27 cellular contexts compared by ENCODE assay signal in the genomic region with DNA sequence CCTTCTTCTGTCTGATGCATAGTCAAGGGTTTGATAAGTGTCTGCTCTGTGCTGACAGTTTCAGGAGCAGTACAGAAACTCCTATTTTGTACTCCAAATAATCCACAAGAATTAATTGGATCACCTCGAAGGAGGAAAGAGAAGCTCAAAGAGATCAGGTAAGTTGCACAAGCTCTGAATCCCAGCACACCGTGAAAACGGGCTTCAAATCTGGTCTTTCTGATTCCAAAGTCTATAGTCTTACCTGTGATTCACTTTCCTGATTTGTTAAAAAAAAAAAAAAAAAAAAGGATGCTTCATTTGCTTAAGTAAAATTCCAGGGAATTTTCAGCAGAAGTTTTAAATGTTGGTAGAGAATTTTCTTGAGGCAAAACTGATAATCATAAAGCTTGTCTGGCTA.
"Had no signal": no experiment of that assay in that cellular context is flagged by ENCODE, and none has a peak within 500 bp of the region (broad histone marks: within the 10 kb centered on the region; RNA-seq: fewer than 3 reads in every experiment).

No MANE protein-coding gene starts in this region.

- H3K9me3 ChIP-seq: suprapubic skin, testis, thoracic aorta, thyroid gland, transverse colon, upper lobe of right lung, uterus had no signal

- ATAC-seq: stimulated activated effector memory CD8-positive, alpha-beta T cell treated with anti-CD3 and anti-CD28 coated beads, Interleukin-12 subunit alpha, Interleukin-12 subunit beta, amount 100 ng/mL, for 72 hours; stimulated activated memory B cell treated with anti-CD40 and anti-IgM and Interleukin-4, amounts not matched to agents 10 μg/mL and 1 μg/mL and 100 μg/mL, for 72 hours; stimulated activated naive B cell treated with anti-CD40 and anti-IgM and Interleukin-4, amounts not matched to agents 10 μg/mL and 1 μg/mL and 100 μg/mL, for 72 hours; stimulated activated naive CD8-positive, alpha-beta T cell treated with anti-CD3 and anti-CD28 coated beads, Interleukin-15, amount 100 ng/mL, for 72 hours; stimulated activated naive CD8-positive, alpha-beta T cell treated with anti-CD3 and anti-CD28 coated beads, Interleukin-15, Interleukin-2, amounts not matched to agents 100 U/mL and 50 U/mL, for 24 hours had no signal

- H3K27me3 ChIP-seq: stomach, suprapubic skin, testis, thyroid gland, tibial artery, tibial nerve, transverse colon, upper lobe of left lung, upper lobe of right lung, uterus, vagina had no signal

- H3K4me1 ChIP-seq: stomach, suprapubic skin, testis, transverse colon, upper lobe of left lung, upper lobe of right lung, uterus, vagina had no signal

- H3K4me3 ChIP-seq: stomach, suprapubic skin, testis, thoracic aorta, thyroid gland, tibial artery, tibial nerve, transverse colon, upper lobe of left lung, upper lobe of right lung, uterus, vagina had no signal

- H3K36me3 ChIP-seq: stomach, suprapubic skin, thoracic aorta, thyroid gland, tibial artery, tibial nerve, transverse colon, upper lobe of left lung, upper lobe of right lung, uterus, vagina had no signal

- DNase-seq: stimulated activated CD4-positive, alpha-beta T cell treated with anti-CD3 and anti-CD28 coated beads, Interleukin-2, amount 100 ng/mL, for 48 hours; stimulated activated CD4-positive, alpha-beta T cell treated with anti-CD3 and anti-CD28 coated beads, Interleukin-4, amount 100 ng/mL, for 1 hour; stimulated activated CD4-positive, alpha-beta T cell treated with anti-CD3 and anti-CD28 coated beads, Interleukin-4, amount 100 ng/mL, for 24 hours; stimulated activated CD4-positive, alpha-beta T cell treated with anti-CD3 and anti-CD28 coated beads, Interleukin-4, amount 100 ng/mL, for 4 hours; stimulated activated CD8-positive, alpha-beta memory T cell treated with anti-CD3 and anti-CD28 coated beads, Interleukin-4, amount 100 ng/mL, for 48 hours; stimulated activated naive B cell treated with anti-CD40 and anti-IgM and Interleukin-4, amounts not matched to agents 10 μg/mL and 1 μg/mL and 100 μg/mL, for 72 hours; stimulated activated naive CD4-positive, alpha-beta T cell; stimulated activated naive CD4-positive, alpha-beta T cell treated with Interleukin-2 at 50 U/mL for 16 hours; stimulated activated naive CD8-positive, alpha-beta T cell treated with anti-CD3 and anti-CD28 coated beads, Interleukin-15, amount 100 ng/mL, for 72 hours; stimulated activated naive CD8-positive, alpha-beta T cell treated with anti-CD3 and anti-CD28 coated beads, Interleukin-15, Interleukin-2, amounts not matched to agents 100 U/mL and 50 U/mL, for 24 hours; stomach; substantia nigra; testis; transverse colon; trophoblast cell; upper lobe of left lung; upper lobe of right lung; uterus had no signal

- FAIRE-seq: urothelium cell line had no signal

- H3K27ac ChIP-seq: stomach, suprapubic skin, testis, thoracic aorta, tibial artery, tibial nerve, transverse colon, upper lobe of left lung, upper lobe of right lung, uterus, vagina had no signal
